In the genomic region with DNA sequence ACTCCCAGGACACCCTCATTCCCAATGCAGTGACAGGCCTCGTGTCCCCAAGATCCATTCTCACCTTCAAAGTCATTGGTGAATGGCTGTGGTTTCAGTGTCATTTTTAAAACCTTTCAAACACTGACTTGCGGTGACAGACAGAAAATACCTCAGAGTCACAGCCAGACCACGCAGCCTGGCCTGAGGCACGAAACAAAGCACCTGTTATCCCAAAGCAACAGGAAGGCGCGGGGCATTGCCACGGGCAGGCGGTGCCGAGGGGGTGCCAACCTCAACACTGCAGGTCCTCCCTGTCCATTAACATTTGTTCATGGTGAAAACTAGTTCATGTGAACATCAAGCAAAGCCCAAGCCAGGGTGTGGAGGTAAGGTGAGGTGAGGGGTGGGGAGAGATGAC, we compare ENCODE assay signal across 16 cellular contexts. TPM values are rescaled to one million over a fixed set of nuclear protein-coding genes. Genes with fewer than 3 reads are reported as not detected.
A peak's percentile ranks its signal among the peaks of the same experiment; 100 is the strongest.
DNase-seq lines count a peak whose midpoint lies in the region; ATAC-seq and TF ChIP-seq lines count a peak whose summit lies in the region.
"Had no signal": no experiment of that assay in that cellular context is flagged by ENCODE, and none has a peak within 500 bp of the region (broad histone marks: within the 10 kb centered on the region; RNA-seq: fewer than 3 reads in every experiment).

No MANE protein-coding gene starts in this region.

- TF ChIP-seq CTCF in right lobe of liver (IDR thresholded peaks at IDR 0.05) (no peak), spleen (IDR thresholded peaks at IDR 0.05 in 8 of 11, conservative IDR thresholded peaks at IDR 0.05 in 3 of 11) (no peak), ascending aorta (IDR thresholded peaks at IDR 0.05) (no peak)

- H3K4me3 ChIP-seq in right lobe of liver, result no peak overlapping the region
- no peak overlapping the region for H3K4me3 ChIP-seq in spleen
- no peak overlapping the region for H3K4me3 ChIP-seq in ascending aorta
- H3K4me3 ChIP-seq: GM23338 had no signal

- H3K36me3 ChIP-seq in right lobe of liver, result no peaks in the 10 kb centered on the region
- no peaks in the 10 kb centered on the region for H3K36me3 ChIP-seq in spleen
- H3K36me3 ChIP-seq in ascending aorta, result no peaks in the 10 kb centered on the region

- intact Hi-C loops in right lobe of liver (cut with DNase I), result no loop called here
- intact Hi-C loops in spleen (cut with DNase I; ENCODE audit: low total_unique reads), result no loop called here
- intact Hi-C loops in ascending aorta (cut with DNase I), result no loop called here

- H3K4me1 ChIP-seq in right lobe of liver, result peaks cover 0 to 11% (median 2%) of the 10 kb centered on the region in 4 donors
- no peaks in the 10 kb centered on the region for H3K4me1 ChIP-seq in spleen
- no peaks in the 10 kb centered on the region for H3K4me1 ChIP-seq in ascending aorta

- DNase-seq in RPMI8226, result peak; percentile 17
- DNase-seq in right lobe of liver, result peak in 1 of 3 donors; percentile 35
- peak; percentile 49 for DNase-seq in spleen
- no peak for DNase-seq in NCI-H2029 treated with DMSO at 0.1 percent for 48 hours (lab: John Stamatoyannopoulos, UW)
- DNase-seq in DMS 273 treated with DMSO at 0.1 percent for 48 hours (lab: John Stamatoyannopoulos, UW), result no peak
- no peak for DNase-seq in ascending aorta (ENCODE audit: low spot score in 2 of 2)
- DNase-seq: GDM1, KBM-7, NCI-H146, NCI-H2081, OCI-M1, SHP77 treated with DMSO at 0.1 percent for 48 hours, T-helper 1 cell had no signal

- no peak for TF ChIP-seq POLR2A in right lobe of liver (IDR thresholded peaks at IDR 0.05)
- no peak for TF ChIP-seq POLR2A in spleen (IDR thresholded peaks at IDR 0.05)

- H3K27me3 ChIP-seq in right lobe of liver (no peaks in the 10 kb centered on the region), spleen (replicated peaks in 1 of 7) (peaks cover 0 to 12% (median 0%) of the 10 kb centered on the region in 7 donors), ascending aorta (no peaks in the 10 kb centered on the region)

- ATAC-seq in GM18519 (IDR thresholded peaks at IDR 0.05; ENCODE audit: low FRiP score, unreplicated experiment) (peak; percentile 58), right lobe of liver (no peak)
- ATAC-seq: GM23338, SK-N-SH treated with all-trans-retinoic acid at 6 μM for 48 hours had no signal

- WGBS in right lobe of liver (ENCODE audit: insufficient coverage, low coverage, low lambda C conversion rate, missing lambda C conversion rate), result 84% methylated on average over 8 of the region's 9 CpGs
- 69 to 87% (median 82%) methylated on average over 9 of the region's 9 CpGs for WGBS in spleen, 5 donors

- H3K27ac ChIP-seq in right lobe of liver, result peak overlapping the region in 2 of 3 donors; percentile 58 to 77
- no peak overlapping the region for H3K27ac ChIP-seq in spleen
- no peak overlapping the region for H3K27ac ChIP-seq in ascending aorta

- no peaks in the 10 kb centered on the region for H3K9me3 ChIP-seq in right lobe of liver
- H3K9me3 ChIP-seq in spleen, result no peaks in the 10 kb centered on the region
- no peaks in the 10 kb centered on the region for H3K9me3 ChIP-seq in ascending aorta

RNA-seq across cellular contexts. Expression of gene RPUSD4, which starts 38.2 kb away (rescaled TPM):
- 10 to 100 TPM; 12.8 to 18.5 (median 14.2) TPM for total RNA-seq in right lobe of liver
- 10 to 100 TPM; 20.6 to 26.7 (median 22.3) TPM for total RNA-seq in spleen
- 10 to 100 TPM; 14.5 to 15.5 (median 15.4) TPM for polyA plus RNA-seq in spleen
- total RNA-seq in ascending aorta, result 7.3 TPM

RNA-seq across cellular contexts. Expression of gene FAM118B, which starts 38.3 kb away (rescaled TPM):
- 1 to 10 TPM; 4.6 to 8.3 (median 5.8) TPM for total RNA-seq in right lobe of liver
- total RNA-seq in spleen, result 10 to 100 TPM; 15.3 to 32.3 (median 21.0) TPM
- 10 to 100 TPM in 1 of 3 donors, 1 to 10 TPM in 2; 5.5 to 11.1 (median 6.5) TPM for polyA plus RNA-seq in spleen
- total RNA-seq in ascending aorta, result 14.0 TPM

Comparison
In these comparisons a context has a peak if more than half of its experiments do, and no peak if none do; other contexts are left out.
1. DNase-seq: peak in RPMI8226 (single experiment) and spleen (single experiment); none in NCI-H2029 treated with DMSO at 0.1 percent for 48 hours (single experiment), DMS 273 treated with DMSO at 0.1 percent for 48 hours (single experiment) and ascending aorta (0 of 2).
2. H3K27ac ChIP-seq: peak in right lobe of liver (2 of 3); none in spleen (0 of 8) and ascending aorta (0 of 2).